In the genomic region with DNA sequence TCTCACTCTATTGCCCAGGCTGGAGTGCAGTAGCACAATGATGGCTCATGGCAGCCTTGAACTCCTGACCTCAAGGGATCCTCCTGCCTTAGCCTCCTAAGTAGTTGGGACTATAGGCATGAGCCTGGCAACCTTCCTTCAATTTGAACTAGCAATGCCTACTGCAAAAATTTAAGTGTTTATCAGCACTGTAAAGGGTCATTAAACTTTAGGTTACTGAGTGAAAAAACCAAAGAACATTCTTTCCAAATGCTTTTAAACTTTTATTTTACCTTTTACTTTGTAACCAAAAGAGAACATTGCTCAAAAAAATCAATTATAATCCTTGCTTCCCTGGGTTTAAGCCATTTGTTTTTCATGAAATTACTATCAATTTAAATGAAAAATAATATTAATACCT, we compare ENCODE assay signal across 16 cellular contexts.
A peak's percentile ranks its signal among the peaks of the same experiment; 100 is the strongest.
DNase-seq lines count a peak whose midpoint lies in the region; ATAC-seq and TF ChIP-seq lines count a peak whose summit lies in the region.
"Had no signal": no experiment of that assay in that cellular context is flagged by ENCODE, and none has a peak within 500 bp of the region (broad histone marks: within the 10 kb centered on the region; RNA-seq: fewer than 3 reads in every experiment).

No MANE protein-coding gene starts in this region.

- no peaks in the 10 kb centered on the region for H3K36me3 Mint-ChIP-seq in endodermal cell (ENCODE audit: low read depth)
- H3K36me3 Mint-ChIP-seq: CD4-positive, CD25-positive, alpha-beta regulatory T cell had no signal

- H3K4me3 Mint-ChIP-seq in endodermal cell: no peak overlapping the region
- H3K4me3 Mint-ChIP-seq: CD4-positive, CD25-positive, alpha-beta regulatory T cell; GM23338 had no signal

- H3K4me1 Mint-ChIP-seq in endodermal cell: no peaks in the 10 kb centered on the region
- H3K4me1 Mint-ChIP-seq: CD4-positive, CD25-positive, alpha-beta regulatory T cell had no signal

- H3K9me3 ChIP-seq in RWPE2 (ENCODE audit: severe bottlenecking) (no peaks in the 10 kb centered on the region), fibroblast of lung (ENCODE audit: control insufficient read depth, insufficient read depth, low read depth, low read length) (no peaks in the 10 kb centered on the region), mesenchymal stem cell (ENCODE audit: control insufficient read depth, low read length) (no peaks in the 10 kb centered on the region), ovary (no peaks in the 10 kb centered on the region), endodermal cell (ENCODE audit: control insufficient read depth, low read length) (no peaks in the 10 kb centered on the region)
- H3K9me3 ChIP-seq: BLaER1 treated with 17β-estradiol and CSF1 and Interleukin-3, amounts not matched to agents 10 nM and 100 nM had no signal

- H3K27ac Mint-ChIP-seq in endodermal cell: no peak overlapping the region
- H3K27ac Mint-ChIP-seq: CD4-positive, CD25-positive, alpha-beta regulatory T cell; GM23338 had no signal

- H2AFZ ChIP-seq in ACC112 (ENCODE audit: low read length, unreplicated experiment) (no peak overlapping the region), fibroblast of lung (ENCODE audit: low read length) (no peak overlapping the region), mesenchymal stem cell (ENCODE audit: low read depth, low read length) (no peak overlapping the region)
- H2AFZ ChIP-seq: GM23338 had no signal

- no peak overlapping the region for H4K91ac ChIP-seq in mesenchymal stem cell (ENCODE audit: low read length)

- H2BK5ac ChIP-seq in mesenchymal stem cell (ENCODE audit: low read depth, low read length, poor library complexity, severe bottlenecking): no peak overlapping the region

- no peak overlapping the region for H3K23ac ChIP-seq in mesenchymal stem cell (ENCODE audit: low read length in 2 of 2)

- H3K36me3 ChIP-seq in ACC112 (ENCODE audit: insufficient read depth, low read length): no peaks in the 10 kb centered on the region
- peaks cover 10% of the 10 kb centered on the region; the same call in 1 of the 2 replicates for H3K36me3 ChIP-seq in RWPE2 (ENCODE audit: low read depth)
- H3K36me3 ChIP-seq in fibroblast of lung (ENCODE audit: control insufficient read depth, insufficient read depth, low read length): no peaks in the 10 kb centered on the region
- no peaks in the 10 kb centered on the region for H3K36me3 ChIP-seq in mesenchymal stem cell (ENCODE audit: control insufficient read depth in 1 of 2, insufficient read depth in 2 of 2, low read depth in 1 of 2, low read length in 2 of 2)
- no peaks in the 10 kb centered on the region for H3K36me3 ChIP-seq in ovary
- H3K36me3 ChIP-seq in endodermal cell (ENCODE audit: control insufficient read depth, insufficient read depth, low read length): no peaks in the 10 kb centered on the region
- H3K36me3 ChIP-seq: BLaER1 treated with 17β-estradiol and CSF1 and Interleukin-3, amounts not matched to agents 10 nM and 100 nM had no signal

- H3K9ac ChIP-seq in fibroblast of lung (ENCODE audit: insufficient read depth, low read length): no peak overlapping the region
- H3K9ac ChIP-seq in mesenchymal stem cell (ENCODE audit: low read length): peak overlapping the region; percentile 60
- no peak overlapping the region for H3K9ac ChIP-seq in endodermal cell (ENCODE audit: extremely low read depth, low read length, poor library complexity, severe bottlenecking)
- H3K9ac ChIP-seq: BLaER1 treated with 17β-estradiol and CSF1 and Interleukin-3, amounts not matched to agents 10 nM and 100 nM had no signal

- H2BK12ac ChIP-seq in mesenchymal stem cell (ENCODE audit: low read length in 2 of 2): no peak overlapping the region

- no peaks in the 10 kb centered on the region for H4K20me1 ChIP-seq in fibroblast of lung (ENCODE audit: control insufficient read depth, extremely low read depth, insufficient read depth, low read length)
- H4K20me1 ChIP-seq: BLaER1 treated with 17β-estradiol and CSF1 and Interleukin-3, amounts not matched to agents 10 nM and 100 nM had no signal

- intact Hi-C loops in ovary (cut with DNase I): no loop called here

- no peak overlapping the region for H4K8ac ChIP-seq in mesenchymal stem cell (ENCODE audit: low read length)

- no peaks in the 10 kb centered on the region for H3K27me3 Mint-ChIP-seq in endodermal cell (ENCODE audit: insufficient read depth)

- H3K79me1 ChIP-seq in mesenchymal stem cell (replicated peaks; ENCODE audit: low read length, poor library complexity, severe bottlenecking): peaks cover 29% of the 10 kb centered on the region

- TF ChIP-seq EP300 in ovary (IDR thresholded peaks at IDR 0.05): no peak

- no peak overlapping the region for H3K4ac ChIP-seq in mesenchymal stem cell (ENCODE audit: low read depth in 1 of 2, low read length in 2 of 2)

- peak overlapping the region; percentile 96 for H3K27ac ChIP-seq in ACC112 (ENCODE audit: low read depth, low read length)
- H3K27ac ChIP-seq in RWPE2 (ENCODE audit: poor library complexity, severe bottlenecking): peak overlapping the region; percentile 54
- H3K27ac ChIP-seq in fibroblast of lung (ENCODE audit: insufficient read depth, low read length): peak overlapping the region; percentile 21
- no peak overlapping the region for H3K27ac ChIP-seq in mesenchymal stem cell (ENCODE audit: low read length, poor library complexity, severe bottlenecking)
- H3K27ac ChIP-seq in ovary: no peak overlapping the region
- H3K27ac ChIP-seq in endodermal cell (ENCODE audit: low read depth, low read length): no peak overlapping the region
- H3K27ac ChIP-seq: BLaER1 treated with 17β-estradiol and CSF1 and Interleukin-3, amounts not matched to agents 10 nM and 100 nM had no signal

- no peak overlapping the region for H2AK5ac ChIP-seq in mesenchymal stem cell (ENCODE audit: low read length, severe bottlenecking)

- no peak overlapping the region for H2BK15ac ChIP-seq in mesenchymal stem cell (ENCODE audit: low read depth, poor library complexity, severe bottlenecking)

- no peak overlapping the region for H3K4me3 ChIP-seq in ACC112 (ENCODE audit: low read depth, low read length)
- H3K4me3 ChIP-seq in RWPE2 (ENCODE audit: severe bottlenecking): no peak overlapping the region
- H3K4me3 ChIP-seq in fibroblast of lung (replicated peaks in 1 of 4; ENCODE audit: control extremely low read depth in 1 of 4, insufficient read depth in 1 of 4, low read depth in 3 of 4, low read length in 4 of 4): no peak overlapping the region
- no peak overlapping the region for H3K4me3 ChIP-seq in mesenchymal stem cell (ENCODE audit: insufficient read depth in 1 of 2, low read depth in 1 of 2, low read length in 2 of 2)
- H3K4me3 ChIP-seq in ovary: no peak overlapping the region
- H3K4me3 ChIP-seq in endodermal cell (ENCODE audit: low read length): no peak overlapping the region
- H3K4me3 ChIP-seq: BLaER1 treated with 17β-estradiol and CSF1 and Interleukin-3, amounts not matched to agents 10 nM and 100 nM; GM23338 had no signal

- no peak for DNase-seq in RWPE2 (ENCODE audit: low spot score)
- DNase-seq in fibroblast of lung (ENCODE audit: low read depth in 2 of 2): no peak
- no peak for DNase-seq in mesenchymal stem cell
- no peak for DNase-seq in ovary
- DNase-seq in COLO668 (lab: John Stamatoyannopoulos, UW; ENCODE audit: unreplicated experiment): no peak
- no peak for DNase-seq in endodermal cell
- no peak for DNase-seq in activated T-cell treated with anti-CD3 and anti-CD28 coated beads, Interleukin-2, amount 50 U/mL, for 48 hours
- DNase-seq: 8988T; ACHN; Calu3; CD4-positive, CD25-positive, alpha-beta regulatory T cell; DMS 273 treated with DMSO at 0.1 percent for 48 hours; H7 had no signal

- H3K14ac ChIP-seq in mesenchymal stem cell (ENCODE audit: low read length in 2 of 2): no peak overlapping the region

- ATAC-seq in RWPE2 (ENCODE audit: low read depth): no peak
- ATAC-seq: GM23338 had no signal

- peaks cover 12% of the 10 kb centered on the region for H3K79me2 ChIP-seq in ACC112 (ENCODE audit: control insufficient read depth, insufficient read depth, low read length, unreplicated experiment)
- peaks cover 2% of the 10 kb centered on the region for H3K79me2 ChIP-seq in fibroblast of lung (ENCODE audit: control insufficient read depth, insufficient read depth, low read length)

- H3K9me3 Mint-ChIP-seq in endodermal cell: no peaks in the 10 kb centered on the region
- H3K9me3 Mint-ChIP-seq: CD4-positive, CD25-positive, alpha-beta regulatory T cell; GM23338 had no signal

- H3K27me3 ChIP-seq in ACC112 (ENCODE audit: insufficient read depth, low read length) (no peaks in the 10 kb centered on the region), RWPE2 (ENCODE audit: insufficient read depth, poor library complexity, severe bottlenecking) (no peaks in the 10 kb centered on the region), fibroblast of lung (ENCODE audit: control insufficient read depth, insufficient read depth, low read length) (no peaks in the 10 kb centered on the region), mesenchymal stem cell (ENCODE audit: control insufficient read depth in 1 of 2, insufficient read depth in 1 of 2, low read length in 2 of 2) (no peaks in the 10 kb centered on the region), ovary (no peaks in the 10 kb centered on the region), endodermal cell (ENCODE audit: control insufficient read depth, insufficient read depth, low read length, poor library complexity, severe bottlenecking) (no peaks in the 10 kb centered on the region)
- H3K27me3 ChIP-seq: BLaER1 treated with 17β-estradiol and CSF1 and Interleukin-3, amounts not matched to agents 10 nM and 100 nM had no signal

- H3K4me1 ChIP-seq in ACC112 (ENCODE audit: control insufficient read depth, insufficient read depth, low read length, unreplicated experiment): peaks cover 18% of the 10 kb centered on the region
- peaks cover 18% of the 10 kb centered on the region for H3K4me1 ChIP-seq in RWPE2 (ENCODE audit: insufficient read depth, poor library complexity, severe bottlenecking)
- H3K4me1 ChIP-seq in fibroblast of lung (ENCODE audit: control insufficient read depth, extremely low read depth, insufficient read depth, low read length): peaks cover 3% of the 10 kb centered on the region
- H3K4me1 ChIP-seq in mesenchymal stem cell (ENCODE audit: control insufficient read depth, insufficient read depth, low read depth, low read length): peaks cover 2% of the 10 kb centered on the region
- no peaks in the 10 kb centered on the region for H3K4me1 ChIP-seq in ovary (ENCODE audit: insufficient read depth)
- H3K4me1 ChIP-seq in endodermal cell (ENCODE audit: control insufficient read depth, insufficient read depth, low read length): no peaks in the 10 kb centered on the region

- peak overlapping the region; percentile 11 for H3K4me2 ChIP-seq in fibroblast of lung (ENCODE audit: extremely low read depth, insufficient read depth, low read length)
- H3K4me2 ChIP-seq in mesenchymal stem cell (ENCODE audit: low read length, poor library complexity, severe bottlenecking): no peak overlapping the region
- H3K4me2 ChIP-seq: BLaER1 treated with 17β-estradiol and CSF1 and Interleukin-3, amounts not matched to agents 10 nM and 100 nM; GM23338 had no signal

- TF ChIP-seq CTCF in RWPE2 (IDR thresholded peaks at IDR 0.05; ENCODE audit: poor library complexity, severe bottlenecking) (no peak), fibroblast of lung (conservative IDR thresholded peaks at IDR 0.05 in 1 of 2, IDR thresholded peaks at IDR 0.05 in 1 of 2; ENCODE audit: low read depth in 1 of 2, low read length in 2 of 2) (no peak), ovary (IDR thresholded peaks at IDR 0.05) (no peak), endodermal cell (conservative IDR thresholded peaks at IDR 0.05) (no peak)

- H2BK120ac ChIP-seq in mesenchymal stem cell (ENCODE audit: low read depth, low read length): no peak overlapping the region

- no peak overlapping the region for H3K18ac ChIP-seq in mesenchymal stem cell (ENCODE audit: low read depth in 1 of 2, low read length in 2 of 2)

- no peak for TF ChIP-seq POLR2A in ovary (IDR thresholded peaks at IDR 0.05)

Comparison
In these comparisons a context has a peak if more than half of its experiments do, and no peak if none do; other contexts are left out.
1. H3K27ac ChIP-seq: peak in ACC112 (single experiment), RWPE2 (single experiment) and fibroblast of lung (single experiment); none in mesenchymal stem cell (single experiment), ovary (0 of 2) and endodermal cell (single experiment).